In genomic region chr2:208830203-208830602, GRCh38 we compare ENCODE assay signal across 25 cellular contexts.
DNase-seq lines count a peak whose midpoint lies in the region; ATAC-seq, FAIRE-seq and TF ChIP-seq lines count a peak whose summit lies in the region.
"Had no signal": no experiment of that assay in that cellular context is flagged by ENCODE, and none has a peak within 500 bp of the region (broad histone marks: within the 10 kb centered on the region; RNA-seq: fewer than 3 reads in every experiment).

No MANE protein-coding gene starts in this region.

- no peaks in the 10 kb centered on the region for H3K4me1 Mint-ChIP-seq in stimulated activated naive CD8-positive, alpha-beta T cell treated with anti-CD3 and anti-CD28 coated beads, Interleukin-15, amount 100 ng/mL, for 72 hours
- H3K4me1 Mint-ChIP-seq: CD14-positive monocyte; CD4-positive, alpha-beta memory T cell; CD4-positive, CD25-positive, alpha-beta regulatory T cell; CD8-positive, alpha-beta memory T cell had no signal

- no peak for FAIRE-seq in GM19239 (lab: Jason Lieb, UNC)
- FAIRE-seq: A204.1, GM12878, GM12892, GM18507 had no signal

- H3K4me1 ChIP-seq in mucosa of descending colon (ENCODE audit: low read depth), result peaks cover 9% of the 10 kb centered on the region
- H3K4me1 ChIP-seq: BE2C, BLaER1 had no signal

- no peak overlapping the region for H3K4me3 Mint-ChIP-seq in stimulated activated naive CD8-positive, alpha-beta T cell treated with anti-CD3 and anti-CD28 coated beads, Interleukin-15, amount 100 ng/mL, for 72 hours
- H3K4me3 Mint-ChIP-seq: CD14-positive monocyte; CD4-positive, alpha-beta memory T cell; CD4-positive, CD25-positive, alpha-beta regulatory T cell; CD8-positive, alpha-beta memory T cell had no signal

- H3K27me3 Mint-ChIP-seq in stimulated activated naive CD8-positive, alpha-beta T cell treated with anti-CD3 and anti-CD28 coated beads, Interleukin-15, amount 100 ng/mL, for 72 hours, result no peaks in the 10 kb centered on the region
- H3K27me3 Mint-ChIP-seq: CD4-positive, alpha-beta memory T cell; CD4-positive, CD25-positive, alpha-beta regulatory T cell; CD8-positive, alpha-beta memory T cell had no signal

- no peaks in the 10 kb centered on the region for H3K36me3 ChIP-seq in mucosa of descending colon (ENCODE audit: low read depth)
- H3K36me3 ChIP-seq: BE2C, BLaER1 had no signal

- TF ChIP-seq CTCF in LNCaP clone FGC (IDR thresholded peaks at IDR 0.05; ENCODE audit: control insufficient read depth, extremely low read depth, insufficient read depth), result no peak
- no peak for TF ChIP-seq CTCF in mucosa of descending colon (IDR thresholded peaks at IDR 0.05)

- peak; percentile 88 for ATAC-seq in mucosa of descending colon
- ATAC-seq in stimulated activated naive CD8-positive, alpha-beta T cell treated with anti-CD3 and anti-CD28 coated beads, Interleukin-15, amount 100 ng/mL, for 72 hours, result no peak
- ATAC-seq: GM12878 had no signal

- no peak overlapping the region for H3K4me3 ChIP-seq in LNCaP clone FGC (ENCODE audit: low read depth, low read length)
- H3K4me3 ChIP-seq in mucosa of descending colon, result no peak overlapping the region
- H3K4me3 ChIP-seq: BLaER1, GM12878 had no signal

- intact Hi-C loops in mucosa of descending colon (cut with DNase I, micrococcal nuclease), result no loop called here

- no peaks in the 10 kb centered on the region for H3K9me3 ChIP-seq in mucosa of descending colon
- H3K9me3 ChIP-seq: BE2C, BLaER1 had no signal

- peaks cover 0 to 19% of the 10 kb centered on the region in 2 donors for H3K9me3 Mint-ChIP-seq in stimulated activated naive CD8-positive, alpha-beta T cell treated with anti-CD3 and anti-CD28 coated beads, Interleukin-15, amount 100 ng/mL, for 72 hours

- peak; percentile 53 for DNase-seq in LNCaP clone FGC (ENCODE audit: low read depth)
- DNase-seq in NCI-H69 (lab: John Stamatoyannopoulos, UW), result peak; percentile 1
- DNase-seq in mucosa of descending colon, result peak in 1 of 3 donors; percentile 14
- DNase-seq in stimulated activated naive CD8-positive, alpha-beta T cell treated with anti-CD3 and anti-CD28 coated beads, Interleukin-15, amount 100 ng/mL, for 72 hours, result no peak
- no peak for DNase-seq in GM19239 (ENCODE audit: insufficient read length, low spot score)
- DNase-seq: 8988T; ACHN; BE2C; C1 segment of cervical spinal cord; CD4-positive, alpha-beta memory T cell; CD4-positive, CD25-positive, alpha-beta regulatory T cell; CD8-positive, alpha-beta memory T cell; DMS 273 treated with DMSO at 0.1 percent for 48 hours; DMS153; DMS53; DMS79; DND-41; EL; GDM1 had no signal

- no peak overlapping the region for H3K27ac Mint-ChIP-seq in stimulated activated naive CD8-positive, alpha-beta T cell treated with anti-CD3 and anti-CD28 coated beads, Interleukin-15, amount 100 ng/mL, for 72 hours
- H3K27ac Mint-ChIP-seq: CD14-positive monocyte; CD4-positive, alpha-beta memory T cell; CD4-positive, CD25-positive, alpha-beta regulatory T cell; CD8-positive, alpha-beta memory T cell had no signal

Comparison
In these comparisons a context has a peak if more than half of its experiments do, and no peak if none do; other contexts are left out.
1. DNase-seq: peak in LNCaP clone FGC (single experiment) and NCI-H69 (single experiment); none in stimulated activated naive CD8-positive, alpha-beta T cell treated with anti-CD3 and anti-CD28 coated beads, Interleukin-15, amount 100 ng/mL, for 72 hours (0 of 2) and GM19239 (single experiment).